8 cellular contexts compared by ENCODE assay signal in the genomic region with DNA sequence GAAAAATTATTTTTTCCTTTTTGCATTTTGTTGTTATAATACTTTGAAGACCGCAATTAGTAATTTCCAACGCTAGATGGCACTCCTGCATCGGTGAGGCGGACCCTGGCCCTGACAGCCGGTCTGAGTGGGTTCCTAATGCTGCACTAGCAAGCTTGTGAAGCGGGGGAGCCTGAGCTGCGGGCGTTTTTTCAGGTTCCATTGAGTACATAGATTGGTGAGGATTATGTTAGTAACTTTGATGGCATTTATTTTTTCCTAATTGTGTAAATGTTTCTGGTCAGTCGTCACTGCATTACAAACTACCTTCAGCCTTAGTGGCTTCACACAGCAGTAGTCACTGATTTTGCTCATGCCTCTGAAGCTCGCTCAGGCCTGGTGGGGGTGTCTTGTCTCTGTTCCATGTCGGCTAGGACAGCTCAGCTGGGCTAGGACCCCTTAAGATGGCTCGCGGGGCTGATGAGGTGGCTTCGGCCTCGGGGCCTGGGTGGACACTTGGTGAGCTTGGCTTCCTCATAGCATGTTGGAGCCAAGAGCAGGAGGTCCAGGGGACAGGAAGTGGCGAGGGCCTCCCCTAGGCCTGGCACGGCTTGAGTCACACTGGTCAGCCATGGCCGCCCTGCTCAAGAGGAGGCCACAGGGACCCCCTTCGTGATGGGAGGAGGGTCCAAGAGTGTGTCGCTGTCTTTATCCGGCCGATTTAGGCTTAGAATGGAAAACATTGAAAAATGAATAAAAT. TPM values are rescaled to one million over a fixed set of nuclear protein-coding genes. Genes with fewer than 3 reads are reported as not detected.
DNase-seq lines count a peak whose midpoint lies in the region; ATAC-seq and TF ChIP-seq lines count a peak whose summit lies in the region.

No MANE protein-coding gene starts in this region.

- no peaks in the 10 kb centered on the region for H3K9me3 Mint-ChIP-seq in Caco-2 (ENCODE audit: unreplicated experiment)
- H3K9me3 Mint-ChIP-seq in activated T-cell treated with anti-CD3 and anti-CD28 coated beads, Interleukin-2, amount 50 U/mL, for 72 hours: no peaks in the 10 kb centered on the region
- no peaks in the 10 kb centered on the region for H3K9me3 Mint-ChIP-seq in type B pancreatic cell

- H3K4me1 ChIP-seq in Caco-2 (no peaks in the 10 kb centered on the region), NT2/D1 (ENCODE audit: insufficient read depth, insufficient read length) (no peaks in the 10 kb centered on the region)

- H3K27ac Mint-ChIP-seq in Caco-2 (ENCODE audit: unreplicated experiment) (no peak overlapping the region), type B pancreatic cell (peak overlapping the region; percentile 28)
- peak overlapping the region; percentile 49 for H3K27ac Mint-ChIP-seq in activated T-cell treated with anti-CD3 and anti-CD28 coated beads, Interleukin-2, amount 50 U/mL, for 72 hours

- H3K36me3 Mint-ChIP-seq in Caco-2 (ENCODE audit: insufficient read depth, unreplicated experiment): peaks cover 23% of the 10 kb centered on the region
- H3K36me3 Mint-ChIP-seq in activated T-cell treated with anti-CD3 and anti-CD28 coated beads, Interleukin-2, amount 50 U/mL, for 72 hours (ENCODE audit: insufficient read depth in 2 of 2): peaks cover 18 to 36% of the 10 kb centered on the region in 2 donors
- peaks cover 43% of the 10 kb centered on the region for H3K36me3 Mint-ChIP-seq in type B pancreatic cell

- TF ChIP-seq EP300 in neural cell (conservative IDR thresholded peaks at IDR 0.05; ENCODE audit: poor library complexity, severe bottlenecking): no peak

- H3K9me3 ChIP-seq in Caco-2 (no peaks in the 10 kb centered on the region), NT2/D1 (ENCODE audit: insufficient read depth, low read length) (no peaks in the 10 kb centered on the region), neural cell (ENCODE audit: low read length) (no peaks in the 10 kb centered on the region)

- ATAC-seq in HG03378 (IDR thresholded peaks at IDR 0.05; ENCODE audit: unreplicated experiment): peak; percentile 79
- ATAC-seq in activated T-cell treated with anti-CD3 and anti-CD28 coated beads, Interleukin-2, amount 50 U/mL, for 72 hours (replicated peaks in 1 of 2): peak; percentile 44 to 56

- POLR2A ChIA-PET in Caco-2 (lab: Charles Lee): no interaction called here

- H3K4me3 ChIP-seq in Caco-2 (ENCODE audit: low read depth, low read length): no peak overlapping the region
- H3K4me3 ChIP-seq in NT2/D1 (ENCODE audit: insufficient read length, low read depth): no peak overlapping the region
- no peak overlapping the region for H3K4me3 ChIP-seq in neural cell (ENCODE audit: low read length)

- H2AFZ ChIP-seq in neural cell (ENCODE audit: low read depth, low read length): no peak overlapping the region

- H3K27ac ChIP-seq in neural cell (ENCODE audit: low read length): no peak overlapping the region

- no peaks in the 10 kb centered on the region for H3K79me2 ChIP-seq in neural cell (replicated peaks; ENCODE audit: insufficient read depth, low read length)

- no peak overlapping the region for H3K9ac ChIP-seq in NT2/D1 (ENCODE audit: insufficient read length, low read depth)
- H3K9ac ChIP-seq in neural cell (ENCODE audit: low read length): no peak overlapping the region

- H3K27me3 ChIP-seq in Caco-2 (replicated peaks; ENCODE audit: control insufficient read depth, insufficient read depth, low read length): no peaks in the 10 kb centered on the region; the same call in 1 of the 2 replicates
- H3K27me3 ChIP-seq in NT2/D1 (ENCODE audit: insufficient read depth, insufficient read length): no peaks in the 10 kb centered on the region
- H3K27me3 ChIP-seq in neural cell (ENCODE audit: insufficient read depth, low read depth, low read length): no peaks in the 10 kb centered on the region

- no peaks in the 10 kb centered on the region for H3F3A ChIP-seq in neural cell (ENCODE audit: insufficient read depth, low read length, poor library complexity, severe bottlenecking)

- no TSS peak for BruUV-seq in Caco-2 (replicated peaks; lab: Mats Ljungman, UMichigan)

- TF ChIP-seq CTCF in Caco-2 (IDR thresholded peaks at IDR 0.05; ENCODE audit: insufficient read depth in 1 of 2, low read depth in 1 of 2, low read length in 1 of 2, severe bottlenecking in 1 of 2, unreplicated experiment in 1 of 2) (peak; percentile 76 to 85), neural cell (IDR thresholded peaks at IDR 0.05; ENCODE audit: poor library complexity, severe bottlenecking) (peak; percentile 92), type B pancreatic cell (conservative IDR thresholded peaks at IDR 0.05) (peak; percentile 93)

- H3K4me2 ChIP-seq in neural cell (ENCODE audit: low read length): no peak overlapping the region

- no peaks in the 10 kb centered on the region for H3K9me2 ChIP-seq in neural cell (ENCODE audit: insufficient read depth, low read length)

- no peaks in the 10 kb centered on the region for H3K27me3 Mint-ChIP-seq in Caco-2 (ENCODE audit: insufficient read depth, unreplicated experiment)
- H3K27me3 Mint-ChIP-seq in activated T-cell treated with anti-CD3 and anti-CD28 coated beads, Interleukin-2, amount 50 U/mL, for 72 hours (ENCODE audit: low read depth): no peaks in the 10 kb centered on the region
- no peaks in the 10 kb centered on the region for H3K27me3 Mint-ChIP-seq in type B pancreatic cell

- intact Hi-C loops in Caco-2 (cut with micrococcal nuclease; ENCODE audit: unreplicated experiment): loop anchor here (1.0 to 2.0 kb wide), 5 partner anchors 29 to 318 kb away; no protein-coding TSS in a partner anchor

- H4K20me1 ChIP-seq in neural cell (ENCODE audit: insufficient read depth): no peaks in the 10 kb centered on the region

- no peaks in the 10 kb centered on the region for H3K4me1 Mint-ChIP-seq in Caco-2 (ENCODE audit: low read depth, unreplicated experiment)
- peaks cover 25% of the 10 kb centered on the region for H3K4me1 Mint-ChIP-seq in activated T-cell treated with anti-CD3 and anti-CD28 coated beads, Interleukin-2, amount 50 U/mL, for 72 hours (ENCODE audit: low read depth)
- peaks cover 6% of the 10 kb centered on the region for H3K4me1 Mint-ChIP-seq in type B pancreatic cell (ENCODE audit: unreplicated experiment)

- peak; percentile 70 to 76 for DNase-seq in Caco-2
- peak; percentile 34 for DNase-seq in GM19240 (ENCODE audit: insufficient read length, low spot score)
- DNase-seq in NT2/D1 (ENCODE audit: low read depth, low spot score): peak; percentile 39
- peak; percentile 44 to 49 for DNase-seq in activated T-cell treated with anti-CD3 and anti-CD28 coated beads, Interleukin-2, amount 50 U/mL, for 72 hours
- DNase-seq in fibroblast of peridontal ligament (ENCODE audit: extremely low read depth): peak; percentile 66
- peak; percentile 77 for DNase-seq in type B pancreatic cell (ENCODE audit: extremely low spot score, unreplicated experiment)

- H3K4me3 Mint-ChIP-seq in Caco-2 (ENCODE audit: unreplicated experiment) (no peak overlapping the region), type B pancreatic cell (no peak overlapping the region)
- H3K4me3 Mint-ChIP-seq in activated T-cell treated with anti-CD3 and anti-CD28 coated beads, Interleukin-2, amount 50 U/mL, for 72 hours: no peak overlapping the region

- peak; percentile 94 for TF ChIP-seq RAD21 in neural cell (conservative IDR thresholded peaks at IDR 0.05)

- no peaks in the 10 kb centered on the region; the same call in 1 of the 2 replicates for H3K36me3 ChIP-seq in Caco-2 (ENCODE audit: control insufficient read depth, insufficient read depth, low read length)
- peaks cover 37% of the 10 kb centered on the region for H3K36me3 ChIP-seq in NT2/D1 (ENCODE audit: insufficient read depth, insufficient read length, low read length)
- H3K36me3 ChIP-seq in neural cell (ENCODE audit: insufficient read depth, low read length): peaks cover 16% of the 10 kb centered on the region

- CTCF ChIA-PET in Caco-2 (lab: Charles Lee): interaction anchor here (0.6 to 1.8 kb wide), 10 partner anchors 15 to 270 kb away, joined by 4 to 24 read pairs (median 4); no protein-coding TSS in a partner anchor

TF ChIP-seq in neural cell, 6 proteins besides CTCF, POLR2A, EP300 and RAD21:
- TF ChIP-seq TAF1 (IDR thresholded peaks at IDR 0.05; ENCODE audit: low read depth): no peak
- TF ChIP-seq MXI1 (conservative IDR thresholded peaks at IDR 0.05; ENCODE audit: poor library complexity, severe bottlenecking): no peak
- TF ChIP-seq SMC3 (conservative IDR thresholded peaks at IDR 0.05; ENCODE audit: poor library complexity): peak; percentile 89
- no peak for TF ChIP-seq POLR2AphosphoS5 (IDR thresholded peaks at IDR 0.05)

RNA-seq across cellular contexts. Expression of a gene that starts 25.0 kb away (rescaled TPM):
- total RNA-seq in Caco-2 (2022) (29.9 and 31.4 TPM in 2 replicates), type B pancreatic cell (ENCODE audit: low replicate concordance) (44.1 and 51.6 TPM in 2 replicates)
- 10 to 100 TPM; 84.7 to 85.8 TPM for total RNA-seq in activated T-cell treated with anti-CD3 and anti-CD28 coated beads, Interleukin-2, amount 50 U/mL, for 72 hours
- polyA plus RNA-seq in neural cell: 43.1 and 67.5 TPM in 2 replicates
- 86.2 and 112 TPM in 2 replicates for polyA minus RNA-seq in neural cell
